ENCODE assay signal across 14 cellular contexts in genomic region chr17:9329251-9329921, GRCh38.
"Had no signal": no experiment of that assay in that cellular context is flagged by ENCODE, and none has a peak within 500 bp of the region (broad histone marks: within the 10 kb centered on the region; RNA-seq: fewer than 3 reads in every experiment).

No MANE protein-coding gene starts in this region.

- H3K27ac ChIP-seq: body of pancreas, esophagus muscularis mucosa, sigmoid colon, testis, upper lobe of right lung had no signal

- H3K36me3 ChIP-seq: esophagus muscularis mucosa, sigmoid colon, upper lobe of right lung had no signal

- H3K4me1 ChIP-seq: esophagus muscularis mucosa, sigmoid colon, testis, upper lobe of right lung had no signal

- H3K4me3 Mint-ChIP-seq: activated B cell treated with CpG ODN at 0.5 μM for 24 hours; activated CD4-positive, alpha-beta T cell treated with anti-CD3 and anti-CD28 coated beads, Interleukin-2, amount 10 ng/mL, durations not matched to agents 24 days and 14 days; stimulated activated naive CD8-positive, alpha-beta T cell treated with anti-CD3 and anti-CD28 coated beads, Interleukin-15, Interleukin-2, amounts not matched to agents 100 ng/mL and 50 ng/mL, for 24 hours had no signal

- ATAC-seq: body of pancreas, upper lobe of right lung had no signal

- H3K27ac Mint-ChIP-seq: activated B cell treated with CpG ODN at 0.5 μM for 24 hours; activated CD4-positive, alpha-beta T cell treated with anti-CD3 and anti-CD28 coated beads, Interleukin-2, amount 10 ng/mL, durations not matched to agents 24 days and 14 days; stimulated activated naive CD8-positive, alpha-beta T cell treated with anti-CD3 and anti-CD28 coated beads, Interleukin-15, Interleukin-2, amounts not matched to agents 100 ng/mL and 50 ng/mL, for 24 hours had no signal

- H3K27me3 ChIP-seq: body of pancreas, dorsolateral prefrontal cortex, esophagus muscularis mucosa, sigmoid colon, testis, upper lobe of right lung had no signal

- H3K4me3 ChIP-seq: body of pancreas, dorsolateral prefrontal cortex, esophagus muscularis mucosa, sigmoid colon, testis, upper lobe of right lung had no signal

- DNase-seq: activated B cell treated with CpG ODN at 0.5 μM for 24 hours; activated CD4-positive, alpha-beta T cell treated with anti-CD3 and anti-CD28 coated beads, Interleukin-2, amount 10 ng/mL, durations not matched to agents 24 days and 14 days; activated CD8-positive, alpha-beta memory T cell treated with anti-CD3 and anti-CD28 coated beads for 24 hours; activated naive CD4-positive, alpha-beta T cell treated with Interleukin-2 at 50 U/mL for 16 hours; body of pancreas; dorsolateral prefrontal cortex; sigmoid colon; stimulated activated CD4-positive, alpha-beta T cell treated with anti-CD3 and anti-CD28 coated beads, Interleukin-12 subunit alpha, Interleukin-12 subunit beta, amount 100 ng/mL, for 4 hours; stimulated activated CD4-positive, alpha-beta T cell treated with anti-CD3 and anti-CD28 coated beads, Interleukin-2, amount 100 ng/mL, for 48 hours; T-helper 2 cell; testis; upper lobe of right lung had no signal

- H3K27me3 Mint-ChIP-seq: activated B cell treated with CpG ODN at 0.5 μM for 24 hours; activated CD4-positive, alpha-beta T cell treated with anti-CD3 and anti-CD28 coated beads, Interleukin-2, amount 10 ng/mL, durations not matched to agents 24 days and 14 days; stimulated activated naive CD8-positive, alpha-beta T cell treated with anti-CD3 and anti-CD28 coated beads, Interleukin-15, Interleukin-2, amounts not matched to agents 100 ng/mL and 50 ng/mL, for 24 hours had no signal

- H3K4me1 Mint-ChIP-seq: activated B cell treated with CpG ODN at 0.5 μM for 24 hours; activated CD4-positive, alpha-beta T cell treated with anti-CD3 and anti-CD28 coated beads, Interleukin-2, amount 10 ng/mL, durations not matched to agents 24 days and 14 days had no signal

- H3K9me3 ChIP-seq: esophagus muscularis mucosa, sigmoid colon, testis, upper lobe of right lung had no signal
